Comparison of ENCODE assay signal across 7 cellular contexts in the genomic region with DNA sequence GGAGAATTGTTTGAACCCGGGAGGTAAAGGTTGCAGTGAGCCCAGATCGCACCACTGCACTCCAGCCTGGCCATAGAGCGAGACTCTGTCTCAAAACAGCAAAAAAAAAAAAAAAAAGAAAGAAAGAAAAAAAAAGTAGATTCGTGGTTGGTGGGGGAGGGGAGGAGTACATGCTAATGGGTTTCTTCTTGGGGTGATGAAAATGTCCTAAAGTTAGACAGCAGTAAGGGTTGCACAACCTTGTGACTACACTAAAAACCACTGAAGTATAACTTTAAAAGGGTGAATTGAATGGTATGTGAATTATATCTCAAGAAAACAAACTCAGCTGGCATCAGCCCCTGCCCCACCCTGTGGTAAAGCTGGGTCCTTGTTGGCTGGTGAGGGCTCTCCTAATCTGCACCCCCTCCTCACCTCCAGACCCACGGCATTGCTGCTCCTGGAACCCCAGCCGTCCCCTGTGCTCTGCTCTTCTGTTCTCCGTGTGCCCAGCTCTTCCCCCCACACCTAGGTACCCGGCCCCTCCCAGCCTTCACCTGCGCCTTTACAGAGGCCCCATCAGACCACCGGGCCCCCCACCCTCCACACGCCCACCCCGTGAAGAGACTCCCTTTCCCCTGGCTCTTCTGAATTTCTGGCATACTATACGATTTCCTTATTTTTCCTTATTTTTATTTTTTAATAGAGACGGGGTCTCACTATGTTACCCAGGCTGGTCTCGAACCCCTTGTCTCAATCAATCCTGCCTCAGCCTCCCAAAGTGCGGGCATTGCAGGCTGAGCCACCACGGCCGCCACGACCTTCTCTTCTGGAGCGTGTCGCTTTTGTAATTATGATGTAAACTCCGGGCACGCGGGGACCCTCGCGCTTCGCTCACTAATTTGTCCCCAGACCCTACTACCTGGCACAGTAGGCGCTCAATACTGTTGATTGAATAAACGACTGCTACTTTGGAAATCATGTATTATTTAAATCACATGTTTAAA. TPM values are rescaled to one million over a fixed set of nuclear protein-coding genes. Genes with fewer than 3 reads are reported as not detected.
DNase-seq lines count a peak whose midpoint lies in the region; ATAC-seq, FAIRE-seq and TF ChIP-seq lines count a peak whose summit lies in the region.

No MANE protein-coding gene starts in this region.

- no peaks in the 10 kb centered on the region for H3K27me3 ChIP-seq in right cardiac atrium (ENCODE audit: control insufficient read depth, insufficient read depth)

- CTCF ChIA-PET in activated B cell treated with CpG ODN at 0.5 μM for 24 hours (lab: Charles Lee), result no interaction called here

- no peak for FAIRE-seq in RCC 7860 (lab: Jason Lieb, UNC)

- H3K4me3 Mint-ChIP-seq in activated B cell treated with CpG ODN at 0.5 μM for 24 hours, result peak overlapping the region; percentile 87
- H3K4me3 Mint-ChIP-seq in stimulated activated naive B cell treated with anti-CD40 and anti-IgM and Interleukin-4, amounts not matched to agents 10 μg/mL and 1 μg/mL and 100 μg/mL, for 72 hours, result peak overlapping the region; percentile 92

- H3K4me3 ChIP-seq in right cardiac atrium (ENCODE audit: low read length), result peak overlapping the region; percentile 70

- H3K27me3 Mint-ChIP-seq in activated B cell treated with CpG ODN at 0.5 μM for 24 hours, result no peaks in the 10 kb centered on the region
- H3K27me3 Mint-ChIP-seq in stimulated activated naive B cell treated with anti-CD40 and anti-IgM and Interleukin-4, amounts not matched to agents 10 μg/mL and 1 μg/mL and 100 μg/mL, for 72 hours, result peaks cover 0 to 6% of the 10 kb centered on the region in 2 donors

- H3K36me3 Mint-ChIP-seq in activated B cell treated with CpG ODN at 0.5 μM for 24 hours (ENCODE audit: low read depth), result peaks cover 30% of the 10 kb centered on the region
- peaks cover 12 to 28% of the 10 kb centered on the region in 2 donors for H3K36me3 Mint-ChIP-seq in stimulated activated naive B cell treated with anti-CD40 and anti-IgM and Interleukin-4, amounts not matched to agents 10 μg/mL and 1 μg/mL and 100 μg/mL, for 72 hours

- DNase-seq in activated B cell treated with CpG ODN at 0.5 μM for 24 hours (no peak), right cardiac atrium (peak in 2 of 3 donors; percentile 55 to 56), RCC 7860 (ENCODE audit: low spot score) (no peak)
- DNase-seq in stimulated activated naive B cell treated with anti-CD40 and anti-IgM and Interleukin-4, amounts not matched to agents 10 μg/mL and 1 μg/mL and 100 μg/mL, for 72 hours, result no peak
- no peak for DNase-seq in stimulated activated CD4-positive, alpha-beta T cell treated with anti-CD3 and anti-CD28 coated beads, Interleukin-2, amount 100 ng/mL, for 24 hours

- no peak for TF ChIP-seq EP300 in Ishikawa (IDR thresholded peaks at IDR 0.05; ENCODE audit: borderline replicate concordance)

- peaks cover 28% of the 10 kb centered on the region for H3K4me1 Mint-ChIP-seq in activated B cell treated with CpG ODN at 0.5 μM for 24 hours
- H3K4me1 Mint-ChIP-seq in stimulated activated naive B cell treated with anti-CD40 and anti-IgM and Interleukin-4, amounts not matched to agents 10 μg/mL and 1 μg/mL and 100 μg/mL, for 72 hours, result peaks cover 20 to 40% of the 10 kb centered on the region in 2 donors

- no peak for TF ChIP-seq CTCF in activated B cell treated with CpG ODN at 0.5 μM for 24 hours (IDR thresholded peaks at IDR 0.05)

- POLR2A ChIA-PET in activated B cell treated with CpG ODN at 0.5 μM for 24 hours (lab: Charles Lee), result interaction anchor here (1.3 kb wide), 1 partner anchor 527 kb away, joined by 9 read pairs; a partner anchor contains a TSS

- H3K27ac Mint-ChIP-seq in activated B cell treated with CpG ODN at 0.5 μM for 24 hours, result peak overlapping the region; percentile 87
- peak overlapping the region; percentile 96 for H3K27ac Mint-ChIP-seq in stimulated activated naive B cell treated with anti-CD40 and anti-IgM and Interleukin-4, amounts not matched to agents 10 μg/mL and 1 μg/mL and 100 μg/mL, for 72 hours

- intact Hi-C loops in activated B cell treated with CpG ODN at 0.5 μM for 24 hours (cut with micrococcal nuclease), result loop anchor here (2.0 to 5.0 kb wide), 4 partner anchors 195 to 1247 kb away; a partner anchor contains a TSS
- intact Hi-C loops in right cardiac atrium (cut with DNase I), result no loop called here

- no peak overlapping the region for H3K27ac ChIP-seq in right cardiac atrium (ENCODE audit: low read length)

- no peak for TF ChIP-seq RAD21 in Ishikawa (IDR thresholded peaks at IDR 0.05; ENCODE audit: low read depth)

- no peaks in the 10 kb centered on the region for H3K9me3 Mint-ChIP-seq in activated B cell treated with CpG ODN at 0.5 μM for 24 hours
- H3K9me3 Mint-ChIP-seq in stimulated activated naive B cell treated with anti-CD40 and anti-IgM and Interleukin-4, amounts not matched to agents 10 μg/mL and 1 μg/mL and 100 μg/mL, for 72 hours, result no peaks in the 10 kb centered on the region

- 67% methylated on average over 29 of the region's 29 CpGs for WGBS in right cardiac atrium

- ATAC-seq in activated B cell treated with CpG ODN at 0.5 μM for 24 hours (ENCODE audit: low read depth) (no peak), right cardiac atrium (no peak), GM18907 (IDR thresholded peaks at IDR 0.05; ENCODE audit: unreplicated experiment) (no peak)
- ATAC-seq in stimulated activated naive B cell treated with anti-CD40 and anti-IgM and Interleukin-4, amounts not matched to agents 10 μg/mL and 1 μg/mL and 100 μg/mL, for 72 hours (replicated peaks), result no peak

- peaks cover 7% of the 10 kb centered on the region for H3K4me1 ChIP-seq in right cardiac atrium (ENCODE audit: control insufficient read depth, insufficient read depth, low read length)

- no peaks in the 10 kb centered on the region for H3K9me3 ChIP-seq in right cardiac atrium (ENCODE audit: control insufficient read depth, low read length)

TF ChIP-seq in Ishikawa, 13 proteins besides CTCF, POLR2A, EP300 and RAD21:
- TF ChIP-seq, protein P1, sequence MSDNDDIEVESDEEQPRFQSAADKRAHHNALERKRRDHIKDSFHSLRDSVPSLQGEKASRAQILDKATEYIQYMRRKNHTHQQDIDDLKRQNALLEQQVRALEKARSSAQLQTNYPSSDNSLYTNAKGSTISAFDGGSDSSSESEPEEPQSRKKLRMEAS (IDR thresholded peaks at IDR 0.05), result no peak
- TF ChIP-seq CREB1 (IDR thresholded peaks at IDR 0.05; ENCODE audit: low read depth) (no peak), ZBTB7A (IDR thresholded peaks at IDR 0.05; ENCODE audit: low read depth) (0 out of 2 replicates have a peak, but pooled peaks have one; percentile 58), TEAD4 (IDR thresholded peaks at IDR 0.05) (no peak), CEBPB (IDR thresholded peaks at IDR 0.05) (peak; percentile 37; the same call in 1 of the 2 replicates), TCF12 (IDR thresholded peaks at IDR 0.05; ENCODE audit: low read depth) (no peak), FOXM1 (IDR thresholded peaks at IDR 0.05; ENCODE audit: borderline replicate concordance, low read depth) (no peak), NFIC (IDR thresholded peaks at IDR 0.05) (no peak), TAF1 (IDR thresholded peaks at IDR 0.05; ENCODE audit: low read depth) (no peak), YY1 (IDR thresholded peaks at IDR 0.05; ENCODE audit: low read depth) (no peak), EGR1 (IDR thresholded peaks at IDR 0.05) (no peak)
- TF ChIP-seq, protein P2, sequence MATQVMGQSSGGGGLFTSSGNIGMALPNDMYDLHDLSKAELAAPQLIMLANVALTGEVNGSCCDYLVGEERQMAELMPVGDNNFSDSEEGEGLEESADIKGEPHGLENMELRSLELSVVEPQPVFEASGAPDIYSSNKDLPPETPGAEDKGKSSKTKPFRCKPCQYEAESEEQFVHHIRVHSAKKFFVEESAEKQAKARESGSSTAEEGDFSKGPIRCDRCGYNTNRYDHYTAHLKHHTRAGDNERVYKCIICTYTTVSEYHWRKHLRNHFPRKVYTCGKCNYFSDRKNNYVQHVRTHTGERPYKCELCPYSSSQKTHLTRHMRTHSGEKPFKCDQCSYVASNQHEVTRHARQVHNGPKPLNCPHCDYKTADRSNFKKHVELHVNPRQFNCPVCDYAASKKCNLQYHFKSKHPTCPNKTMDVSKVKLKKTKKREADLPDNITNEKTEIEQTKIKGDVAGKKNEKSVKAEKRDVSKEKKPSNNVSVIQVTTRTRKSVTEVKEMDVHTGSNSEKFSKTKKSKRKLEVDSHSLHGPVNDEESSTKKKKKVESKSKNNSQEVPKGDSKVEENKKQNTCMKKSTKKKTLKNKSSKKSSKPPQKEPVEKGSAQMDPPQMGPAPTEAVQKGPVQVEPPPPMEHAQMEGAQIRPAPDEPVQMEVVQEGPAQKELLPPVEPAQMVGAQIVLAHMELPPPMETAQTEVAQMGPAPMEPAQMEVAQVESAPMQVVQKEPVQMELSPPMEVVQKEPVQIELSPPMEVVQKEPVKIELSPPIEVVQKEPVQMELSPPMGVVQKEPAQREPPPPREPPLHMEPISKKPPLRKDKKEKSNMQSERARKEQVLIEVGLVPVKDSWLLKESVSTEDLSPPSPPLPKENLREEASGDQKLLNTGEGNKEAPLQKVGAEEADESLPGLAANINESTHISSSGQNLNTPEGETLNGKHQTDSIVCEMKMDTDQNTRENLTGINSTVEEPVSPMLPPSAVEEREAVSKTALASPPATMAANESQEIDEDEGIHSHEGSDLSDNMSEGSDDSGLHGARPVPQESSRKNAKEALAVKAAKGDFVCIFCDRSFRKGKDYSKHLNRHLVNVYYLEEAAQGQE (IDR thresholded peaks at IDR 0.05; ENCODE audit: low read depth), result no peak

RNA-seq across cellular contexts. Expression of a gene that starts 0.9 kb away (rescaled TPM):
- total RNA-seq in activated B cell treated with CpG ODN at 0.5 μM for 24 hours (29.5 and 31.2 TPM in 2 replicates), right cardiac atrium (10 to 100 TPM; 11.3 to 13.4 (median 12.3) TPM)
- polyA plus RNA-seq in right cardiac atrium, result 10.6 TPM

Comparison
In these comparisons a context has a peak if more than half of its experiments do, and no peak if none do; other contexts are left out.
1. DNase-seq: peak in right cardiac atrium (2 of 3); none in activated B cell treated with CpG ODN at 0.5 μM for 24 hours (single experiment), stimulated activated naive B cell treated with anti-CD40 and anti-IgM and Interleukin-4, amounts not matched to agents 10 μg/mL and 1 μg/mL and 100 μg/mL, for 72 hours (single experiment), RCC 7860 (single experiment) and stimulated activated CD4-positive, alpha-beta T cell treated with anti-CD3 and anti-CD28 coated beads, Interleukin-2, amount 100 ng/mL, for 24 hours (0 of 2).